14 cellular contexts compared by ENCODE assay signal in genomic region chr1:185376840-185377635, GRCh38. TPM values are rescaled to one million over a fixed set of nuclear protein-coding genes. Genes with fewer than 3 reads are reported as not detected.
DNase-seq lines count a peak whose midpoint lies in the region; ATAC-seq and TF ChIP-seq lines count a peak whose summit lies in the region.
"Had no signal": no experiment of that assay in that cellular context is flagged by ENCODE, and none has a peak within 500 bp of the region (broad histone marks: within the 10 kb centered on the region; RNA-seq: fewer than 3 reads in every experiment).

No MANE protein-coding gene starts in this region.

- intact Hi-C loops in lower lobe of right lung (cut with DNase I): no loop called here
- intact Hi-C loops in upper lobe of right lung (cut with DNase I): no loop called here
- intact Hi-C loops in uterus (cut with DNase I; ENCODE audit: low total_unique reads): no loop called here

- H3K27ac ChIP-seq in SJSA1 (peak overlapping the region; percentile 62), lower lobe of right lung (no peak overlapping the region), upper lobe of right lung (peak overlapping the region; percentile 59), uterus (no peak overlapping the region)

- no peak for DNase-seq in stimulated activated naive CD8-positive, alpha-beta T cell treated with anti-CD3 and anti-CD28 coated beads, Interleukin-15, amount 100 ng/mL, for 72 hours
- DNase-seq in stimulated activated naive CD8-positive, alpha-beta T cell treated with anti-CD3 and anti-CD28 coated beads, Interleukin-15, Interleukin-2, amounts not matched to agents 100 U/mL and 50 U/mL, for 24 hours: no peak
- peak in 1 of 2 experiments; percentile 60 for DNase-seq in SJSA1 (ENCODE audit: low read depth in 1 of 2, low spot score in 2 of 2)
- no peak for DNase-seq in lower lobe of right lung
- no peak for DNase-seq in upper lobe of right lung
- DNase-seq in uterus: no peak
- DNase-seq in activated naive CD4-positive, alpha-beta T cell treated with anti-CD3 and anti-CD28 coated beads, Interleukin-2, amount 50 U/mL, for 16 hours: no peak
- DNase-seq: activated CD4-positive, alpha-beta T cell treated with anti-CD3 and anti-CD28 coated beads for 36 hours; activated effector memory CD4-positive, alpha-beta T cell treated with anti-CD3 and anti-CD28 coated beads, Interleukin-2, amount 50 U/mL, for 16 hours; CD4-positive, CD25-positive, alpha-beta regulatory T cell; NCI-H774; stimulated activated CD4-positive, alpha-beta T cell treated with anti-CD3 and anti-CD28 coated beads, Interleukin-2, amount 100 ng/mL, for 24 hours; stimulated activated naive B cell treated with anti-CD40 and anti-IgM and Interleukin-4, amounts not matched to agents 10 μg/mL and 1 μg/mL and 100 μg/mL, for 72 hours had no signal

- H3K36me3 ChIP-seq in SJSA1 (no peaks in the 10 kb centered on the region), lower lobe of right lung (no peaks in the 10 kb centered on the region), upper lobe of right lung (no peaks in the 10 kb centered on the region), uterus (no peaks in the 10 kb centered on the region)

- H3K27me3 ChIP-seq in SJSA1 (replicated peaks) (no peaks in the 10 kb centered on the region; the same call in 1 of the 2 replicates), lower lobe of right lung (ENCODE audit: low read depth) (no peaks in the 10 kb centered on the region), upper lobe of right lung (no peaks in the 10 kb centered on the region), uterus (no peaks in the 10 kb centered on the region)

- peak; percentile 53 for ATAC-seq in stimulated activated naive CD8-positive, alpha-beta T cell treated with anti-CD3 and anti-CD28 coated beads, Interleukin-15, amount 100 ng/mL, for 72 hours
- no peak for ATAC-seq in stimulated activated naive CD8-positive, alpha-beta T cell treated with anti-CD3 and anti-CD28 coated beads, Interleukin-15, Interleukin-2, amounts not matched to agents 100 U/mL and 50 U/mL, for 24 hours
- ATAC-seq in lower lobe of right lung (peak; percentile 56 to 62), upper lobe of right lung (peak; percentile 60), SK-N-SH treated with all-trans-retinoic acid at 6 μM for 48 hours (no peak)
- ATAC-seq: activated CD4-positive, alpha-beta T cell treated with anti-CD3 and anti-CD28 coated beads for 36 hours; stimulated activated naive B cell treated with anti-CD40 and anti-IgM and Interleukin-4, amounts not matched to agents 10 μg/mL and 1 μg/mL and 100 μg/mL, for 72 hours had no signal

- no peak overlapping the region for H3K4me3 Mint-ChIP-seq in stimulated activated naive CD8-positive, alpha-beta T cell treated with anti-CD3 and anti-CD28 coated beads, Interleukin-15, amount 100 ng/mL, for 72 hours
- H3K4me3 Mint-ChIP-seq: activated CD4-positive, alpha-beta T cell treated with anti-CD3 and anti-CD28 coated beads for 36 hours; CD4-positive, CD25-positive, alpha-beta regulatory T cell; stimulated activated naive B cell treated with anti-CD40 and anti-IgM and Interleukin-4, amounts not matched to agents 10 μg/mL and 1 μg/mL and 100 μg/mL, for 72 hours had no signal

- peak overlapping the region in 1 of 2 donors; percentile 74 for H3K27ac Mint-ChIP-seq in stimulated activated naive CD8-positive, alpha-beta T cell treated with anti-CD3 and anti-CD28 coated beads, Interleukin-15, amount 100 ng/mL, for 72 hours
- H3K27ac Mint-ChIP-seq: activated CD4-positive, alpha-beta T cell treated with anti-CD3 and anti-CD28 coated beads for 36 hours; CD4-positive, CD25-positive, alpha-beta regulatory T cell; stimulated activated naive B cell treated with anti-CD40 and anti-IgM and Interleukin-4, amounts not matched to agents 10 μg/mL and 1 μg/mL and 100 μg/mL, for 72 hours had no signal

- H3K4me3 ChIP-seq in SJSA1 (no peak overlapping the region), lower lobe of right lung (no peak overlapping the region), upper lobe of right lung (no peak overlapping the region), uterus (no peak overlapping the region)

- H3K9me3 Mint-ChIP-seq in stimulated activated naive CD8-positive, alpha-beta T cell treated with anti-CD3 and anti-CD28 coated beads, Interleukin-15, amount 100 ng/mL, for 72 hours: peaks cover 7% of the 10 kb centered on the region in 2 donors
- H3K9me3 Mint-ChIP-seq: stimulated activated naive B cell treated with anti-CD40 and anti-IgM and Interleukin-4, amounts not matched to agents 10 μg/mL and 1 μg/mL and 100 μg/mL, for 72 hours had no signal

- H3K9me3 ChIP-seq in SJSA1 (replicated peaks) (0 out of 2 replicates have a peak, but pooled peaks cover 2% of the 10 kb centered on the region), lower lobe of right lung (no peaks in the 10 kb centered on the region), upper lobe of right lung (no peaks in the 10 kb centered on the region), uterus (no peaks in the 10 kb centered on the region)

- TF ChIP-seq CTCF in lower lobe of right lung (IDR thresholded peaks at IDR 0.05) (no peak), upper lobe of right lung (IDR thresholded peaks at IDR 0.05) (no peak), uterus (IDR thresholded peaks at IDR 0.05) (no peak)

- H3K4me1 ChIP-seq in SJSA1 (replicated peaks) (peaks cover 50% of the 10 kb centered on the region), lower lobe of right lung (no peaks in the 10 kb centered on the region), upper lobe of right lung (no peaks in the 10 kb centered on the region), uterus (no peaks in the 10 kb centered on the region)

- no peaks in the 10 kb centered on the region for H3K27me3 Mint-ChIP-seq in stimulated activated naive CD8-positive, alpha-beta T cell treated with anti-CD3 and anti-CD28 coated beads, Interleukin-15, amount 100 ng/mL, for 72 hours
- H3K27me3 Mint-ChIP-seq: activated CD4-positive, alpha-beta T cell treated with anti-CD3 and anti-CD28 coated beads for 36 hours; stimulated activated naive B cell treated with anti-CD40 and anti-IgM and Interleukin-4, amounts not matched to agents 10 μg/mL and 1 μg/mL and 100 μg/mL, for 72 hours had no signal

- H3K4me1 Mint-ChIP-seq in stimulated activated naive CD8-positive, alpha-beta T cell treated with anti-CD3 and anti-CD28 coated beads, Interleukin-15, amount 100 ng/mL, for 72 hours: peaks cover 8% of the 10 kb centered on the region

- TF ChIP-seq POLR2A in uterus (IDR thresholded peaks at IDR 0.05): no peak

TF ChIP-seq in SK-N-SH treated with all-trans-retinoic acid at 6 μM for 48 hours, 23 proteins besides CTCF, POLR2A, EP300 and RAD21:
- TF ChIP-seq PATZ1 (CRISPR knock-in tag; IDR thresholded peaks at IDR 0.05; ENCODE audit: borderline replicate concordance) (no peak), ZNF565 (CRISPR knock-in tag; conservative IDR thresholded peaks at IDR 0.05; ENCODE audit: low read depth) (no peak)

RNA-seq across cellular contexts. Expression of gene IVNS1ABP, which starts 60.0 kb away (rescaled TPM):
- 89.2 and 93.9 TPM in 2 replicates for total RNA-seq in SJSA1 (2014; rRNA removed; shearing (Covaris generic))
- total RNA-seq in lower lobe of right lung (79.9 TPM), upper lobe of right lung (88.6 TPM), uterus (100 to 1,000 TPM in 1 of 4 donors, 10 to 100 TPM in 3; 28.8 to 113 (median 39.4) TPM)

Comparison
In these comparisons a context has a peak if more than half of its experiments do, and no peak if none do; other contexts are left out.
1. ATAC-seq: peak in stimulated activated naive CD8-positive, alpha-beta T cell treated with anti-CD3 and anti-CD28 coated beads, Interleukin-15, amount 100 ng/mL, for 72 hours (single experiment), lower lobe of right lung (2 of 2) and upper lobe of right lung (single experiment); none in stimulated activated naive CD8-positive, alpha-beta T cell treated with anti-CD3 and anti-CD28 coated beads, Interleukin-15, Interleukin-2, amounts not matched to agents 100 U/mL and 50 U/mL, for 24 hours (single experiment) and SK-N-SH treated with all-trans-retinoic acid at 6 μM for 48 hours (single experiment).
2. H3K27ac ChIP-seq: peak in SJSA1 (single experiment) and upper lobe of right lung (single experiment); none in lower lobe of right lung (single experiment) and uterus (0 of 2).